10 cellular contexts compared by ENCODE assay signal in genomic region chr17:58308173-58308984, GRCh38. TPM values are rescaled to one million over a fixed set of nuclear protein-coding genes. Genes with fewer than 3 reads are reported as not detected.
DNase-seq lines count a peak whose midpoint lies in the region; ATAC-seq, FAIRE-seq and TF ChIP-seq lines count a peak whose summit lies in the region.
"Had no signal": no experiment of that assay in that cellular context is flagged by ENCODE, and none has a peak within 500 bp of the region (broad histone marks: within the 10 kb centered on the region; RNA-seq: fewer than 3 reads in every experiment).

No MANE protein-coding gene starts in this region.

- H3K9me3 Mint-ChIP-seq in Calu3 (ENCODE audit: low read depth, unreplicated experiment) (no peaks in the 10 kb centered on the region), neural crest cell (no peaks in the 10 kb centered on the region)

- H3K9me3 ChIP-seq in Karpas-422 (ENCODE audit: low read length) = no peaks in the 10 kb centered on the region
- H3K9me3 ChIP-seq: ovary had no signal

- no peaks in the 10 kb centered on the region for H3K36me3 Mint-ChIP-seq in Calu3 (ENCODE audit: insufficient read depth, unreplicated experiment)
- no peaks in the 10 kb centered on the region for H3K36me3 Mint-ChIP-seq in neural crest cell (ENCODE audit: low read depth)

- DNase-seq in Calu3 (peak; percentile 21), HTR-8/SVneo (ENCODE audit: insufficient read length, low spot score) (no peak), ecto neural progenitor cell (ENCODE audit: low spot score) (peak; percentile 77), neural crest cell (ENCODE audit: low read depth, low spot score) (no peak), Karpas-422 (no peak), superior temporal gyrus (ENCODE audit: extremely low spot score) (no peak), occipital lobe (lab: John Stamatoyannopoulos, UW) (no peak)
- DNase-seq: activated naive CD4-positive, alpha-beta T cell treated with Interleukin-2 at 50 U/mL for 16 hours had no signal

- TF ChIP-seq CTCF in Calu3 (IDR thresholded peaks at IDR 0.05; ENCODE audit: unreplicated experiment) = peak; percentile 23
- peak; percentile 49 for TF ChIP-seq CTCF in neural crest cell (conservative IDR thresholded peaks at IDR 0.05)

- BruUV-seq in Calu3 (replicated peaks; lab: Mats Ljungman, UMichigan) = no TSS peak

- intact Hi-C loops in Calu3 (cut with micrococcal nuclease; ENCODE audit: unreplicated experiment) = no loop called here

- peak; percentile 67 for FAIRE-seq in HTR-8/SVneo (lab: Jason Lieb, UNC)

- no peaks in the 10 kb centered on the region for H3K9me2 ChIP-seq in Karpas-422 (replicated peaks; ENCODE audit: insufficient read depth, low read length)

- ATAC-seq in GM18873 (IDR thresholded peaks at IDR 0.05; ENCODE audit: low FRiP score, unreplicated experiment) = no peak

- H3K27ac Mint-ChIP-seq in Calu3 (ENCODE audit: unreplicated experiment) (no peak overlapping the region), neural crest cell (ENCODE audit: unreplicated experiment) (no peak overlapping the region)

- no peaks in the 10 kb centered on the region for H4K20me1 ChIP-seq in Karpas-422 (ENCODE audit: insufficient read depth, low read depth, low read length)

- H3K79me2 ChIP-seq in Karpas-422 (ENCODE audit: low read length) = no peaks in the 10 kb centered on the region

- no peak overlapping the region for H3K27ac ChIP-seq in Karpas-422 (ENCODE audit: low read length)
- H3K27ac ChIP-seq: ovary had no signal

- no peak overlapping the region for H3K4me3 ChIP-seq in Karpas-422 (ENCODE audit: low read length)
- H3K4me3 ChIP-seq: ovary had no signal

- H3K9ac ChIP-seq in Karpas-422 (ENCODE audit: low read length) = no peak overlapping the region

- H3K27me3 Mint-ChIP-seq in Calu3 (ENCODE audit: unreplicated experiment) (peaks cover 56% of the 10 kb centered on the region), neural crest cell (ENCODE audit: low read depth) (no peaks in the 10 kb centered on the region)

- H3K36me3 ChIP-seq in Karpas-422 (ENCODE audit: insufficient read depth, low read length) = no peaks in the 10 kb centered on the region
- H3K36me3 ChIP-seq: ovary had no signal

- H3K4me1 Mint-ChIP-seq in Calu3 (ENCODE audit: low read depth, unreplicated experiment) = no peaks in the 10 kb centered on the region
- H3K4me1 Mint-ChIP-seq in neural crest cell = peaks cover 11% of the 10 kb centered on the region

- CTCF ChIA-PET in Calu3 (lab: Charles Lee) = no interaction called here

- H3K4me1 ChIP-seq in Karpas-422 (ENCODE audit: low read length) = peaks cover 4% of the 10 kb centered on the region; the same call in 1 of the 2 replicates

- no peak overlapping the region for H2AFZ ChIP-seq in Karpas-422 (ENCODE audit: low read length)

- H3K27me3 ChIP-seq in Karpas-422 (ENCODE audit: low read length) = no peaks in the 10 kb centered on the region
- H3K27me3 ChIP-seq: ovary had no signal

- H3K4me3 Mint-ChIP-seq in Calu3 (ENCODE audit: low read depth, unreplicated experiment) (no peak overlapping the region), neural crest cell (no peak overlapping the region)

- no peak overlapping the region for H3K4me2 ChIP-seq in Karpas-422 (ENCODE audit: low read depth, low read length, poor library complexity, severe bottlenecking)

RNA-seq across cellular contexts. Expression of gene TSPOAP1, which starts 20.2 kb away (rescaled TPM):
- total RNA-seq in Calu3 (2022) = not detected in 2 replicates
- 27.9 and 30.5 TPM in 2 replicates for total RNA-seq in neural crest cell
- 7.8 and 14.0 TPM in 2 replicates for total RNA-seq in Karpas-422 (2014; rRNA removed; shearing (Covaris generic); ENCODE audit: low replicate concordance)
- 30.1 TPM for total RNA-seq in occipital lobe

RNA-seq across cellular contexts. Expression of gene MPO, which starts 27.6 kb away (rescaled TPM):
- not detected in 2 replicates for total RNA-seq in Calu3 (2022)
- not detected in 2 replicates for total RNA-seq in neural crest cell
- not detected in 2 replicates for total RNA-seq in Karpas-422 (2014; rRNA removed; shearing (Covaris generic); ENCODE audit: low replicate concordance)
- not detected for total RNA-seq in occipital lobe

RNA-seq across cellular contexts. Expression of gene SUPT4H1, which starts 43.6 kb away (rescaled TPM):
- total RNA-seq in Calu3 (2022) = 40.3 and 46.7 TPM in 2 replicates
- total RNA-seq in neural crest cell = 79.1 and 83.8 TPM in 2 replicates
- total RNA-seq in Karpas-422 (2014; rRNA removed; shearing (Covaris generic); ENCODE audit: low replicate concordance) = 50.2 and 64.7 TPM in 2 replicates
- total RNA-seq in occipital lobe = 28.4 TPM

Comparison
In these comparisons a context has a peak if more than half of its experiments do, and no peak if none do; other contexts are left out.
1. DNase-seq: peak in Calu3 (single experiment) and ecto neural progenitor cell (single experiment); none in HTR-8/SVneo (single experiment), neural crest cell (single experiment), Karpas-422 (single experiment), superior temporal gyrus (single experiment) and occipital lobe (single experiment).